ENCODE assay signal across 1 cellular context in genomic region chr19:49473501-49473867, GRCh38.
A peak's percentile ranks its signal among the peaks of the same experiment; 100 is the strongest.
TF ChIP-seq lines count a peak whose summit lies in the region.

No MANE protein-coding gene starts in this region.

TF ChIP-seq in K562, 482 proteins besides CTCF, POLR2A, EP300 and RAD21:
- TF ChIP-seq ZNF121 (CRISPR knock-in tag; conservative IDR thresholded peaks at IDR 0.05), result peak; percentile 94
